Comparison of ENCODE assay signal across 12 cellular contexts in genomic region chr21:37374026-37374425, GRCh38. TPM values are rescaled to one million over a fixed set of nuclear protein-coding genes. Genes with fewer than 3 reads are reported as not detected.
DNase-seq lines count a peak whose midpoint lies in the region; ATAC-seq and TF ChIP-seq lines count a peak whose summit lies in the region.
"Had no signal": no experiment of that assay in that cellular context is flagged by ENCODE, and none has a peak within 500 bp of the region (broad histone marks: within the 10 kb centered on the region; RNA-seq: fewer than 3 reads in every experiment).

No MANE protein-coding gene starts in this region.

- DNase-seq in activated CD4-positive, alpha-beta T cell treated with anti-CD3 and anti-CD28 coated beads, Interleukin-2, amount 10 ng/mL, durations not matched to agents 24 days and 14 days: no peak
- no peak for DNase-seq in activated CD4-positive, alpha-beta T cell treated with anti-CD3 and anti-CD28 coated beads, Interleukin-2, amount 10 ng/mL, durations not matched to agents 7 days and 5 days
- DNase-seq in fibroblast of mammary gland (ENCODE audit: low read depth) (peak; percentile 61), skeletal muscle cell (ENCODE audit: low read depth) (peak; percentile 46), left lung (no peak), NCI-H446 treated with DMSO at 0.1 percent for 48 hours (lab: John Stamatoyannopoulos, UW) (no peak), NCI-H2171 treated with DMSO at 0.1 percent for 48 hours (lab: John Stamatoyannopoulos, UW) (no peak)
- DNase-seq: NCI-H1436 treated with DMSO at 0.1 percent for 48 hours, RPMI8226, upper lobe of right lung had no signal

- H3K4me3 ChIP-seq in fibroblast of mammary gland (ENCODE audit: control insufficient read depth, low read depth, low read length) (no peak overlapping the region), skeletal muscle cell (ENCODE audit: low read depth, low read length) (no peak overlapping the region), left lung (no peak overlapping the region)
- H3K4me3 ChIP-seq: upper lobe of right lung had no signal

- no peaks in the 10 kb centered on the region for H3K36me3 ChIP-seq in left lung
- H3K36me3 ChIP-seq: upper lobe of right lung had no signal

- H3K27ac ChIP-seq in VCaP (peak overlapping the region; percentile 12; the same call in 1 of the 2 replicates), left lung (peak overlapping the region in 1 of 2 donors; percentile 63)
- H3K27ac ChIP-seq: HL-60, upper lobe of right lung had no signal

- no peak for ATAC-seq in left lung

- peaks cover 16 to 96% of the 10 kb centered on the region in 2 donors for H3K4me1 ChIP-seq in left lung

- CTCF ChIA-PET in activated CD4-positive, alpha-beta T cell treated with anti-CD3 and anti-CD28 coated beads, Interleukin-2, amount 10 ng/mL, durations not matched to agents 7 days and 5 days (lab: Charles Lee): interaction anchor here (0.9 to 1.6 kb wide), 5 partner anchors 10 to 130 kb away, joined by 3 to 6 read pairs (median 3); no protein-coding TSS in a partner anchor

- POLR2A ChIA-PET in activated CD4-positive, alpha-beta T cell treated with anti-CD3 and anti-CD28 coated beads, Interleukin-2, amount 10 ng/mL, durations not matched to agents 7 days and 5 days (lab: Charles Lee): no interaction called here

- H3K4me3 Mint-ChIP-seq in activated CD4-positive, alpha-beta T cell treated with anti-CD3 and anti-CD28 coated beads, Interleukin-2, amount 10 ng/mL, durations not matched to agents 24 days and 14 days: peak overlapping the region; percentile 43
- no peak overlapping the region for H3K4me3 Mint-ChIP-seq in activated CD4-positive, alpha-beta T cell treated with anti-CD3 and anti-CD28 coated beads, Interleukin-2, amount 10 ng/mL, durations not matched to agents 7 days and 5 days

- H3K9me3 Mint-ChIP-seq in activated CD4-positive, alpha-beta T cell treated with anti-CD3 and anti-CD28 coated beads, Interleukin-2, amount 10 ng/mL, durations not matched to agents 24 days and 14 days: no peaks in the 10 kb centered on the region
- H3K9me3 Mint-ChIP-seq in activated CD4-positive, alpha-beta T cell treated with anti-CD3 and anti-CD28 coated beads, Interleukin-2, amount 10 ng/mL, durations not matched to agents 7 days and 5 days: no peaks in the 10 kb centered on the region

- H3K27me3 Mint-ChIP-seq in activated CD4-positive, alpha-beta T cell treated with anti-CD3 and anti-CD28 coated beads, Interleukin-2, amount 10 ng/mL, durations not matched to agents 24 days and 14 days: no peaks in the 10 kb centered on the region
- H3K27me3 Mint-ChIP-seq in activated CD4-positive, alpha-beta T cell treated with anti-CD3 and anti-CD28 coated beads, Interleukin-2, amount 10 ng/mL, durations not matched to agents 7 days and 5 days: no peaks in the 10 kb centered on the region

- TF ChIP-seq CTCF in VCaP (conservative IDR thresholded peaks at IDR 0.05) (no peak), fibroblast of mammary gland (conservative IDR thresholded peaks at IDR 0.05; ENCODE audit: control insufficient read depth, insufficient read depth, low read depth, low read length) (no peak), left lung (IDR thresholded peaks at IDR 0.05) (no peak)

- intact Hi-C loops in activated CD4-positive, alpha-beta T cell treated with anti-CD3 and anti-CD28 coated beads, Interleukin-2, amount 10 ng/mL, durations not matched to agents 24 days and 14 days (cut with micrococcal nuclease): no loop called here
- intact Hi-C loops in left lung (cut with DNase I): no loop called here

- no peaks in the 10 kb centered on the region for H3K9me3 ChIP-seq in left lung
- H3K9me3 ChIP-seq: upper lobe of right lung had no signal

- H3K36me3 Mint-ChIP-seq in activated CD4-positive, alpha-beta T cell treated with anti-CD3 and anti-CD28 coated beads, Interleukin-2, amount 10 ng/mL, durations not matched to agents 24 days and 14 days (ENCODE audit: low read depth): peaks cover 12% of the 10 kb centered on the region
- peaks cover 30% of the 10 kb centered on the region for H3K36me3 Mint-ChIP-seq in activated CD4-positive, alpha-beta T cell treated with anti-CD3 and anti-CD28 coated beads, Interleukin-2, amount 10 ng/mL, durations not matched to agents 7 days and 5 days (ENCODE audit: low read depth)

- H3K4me1 Mint-ChIP-seq in activated CD4-positive, alpha-beta T cell treated with anti-CD3 and anti-CD28 coated beads, Interleukin-2, amount 10 ng/mL, durations not matched to agents 24 days and 14 days: peaks cover 71% of the 10 kb centered on the region
- peaks cover 87% of the 10 kb centered on the region for H3K4me1 Mint-ChIP-seq in activated CD4-positive, alpha-beta T cell treated with anti-CD3 and anti-CD28 coated beads, Interleukin-2, amount 10 ng/mL, durations not matched to agents 7 days and 5 days

- H3K27ac Mint-ChIP-seq in activated CD4-positive, alpha-beta T cell treated with anti-CD3 and anti-CD28 coated beads, Interleukin-2, amount 10 ng/mL, durations not matched to agents 24 days and 14 days: no peak overlapping the region
- no peak overlapping the region for H3K27ac Mint-ChIP-seq in activated CD4-positive, alpha-beta T cell treated with anti-CD3 and anti-CD28 coated beads, Interleukin-2, amount 10 ng/mL, durations not matched to agents 7 days and 5 days

- no peaks in the 10 kb centered on the region for H3K27me3 ChIP-seq in left lung
- H3K27me3 ChIP-seq: upper lobe of right lung had no signal

RNA-seq across cellular contexts. Expression of gene DYRK1A, which starts 7.5 kb away (rescaled TPM):
- total RNA-seq in activated CD4-positive, alpha-beta T cell treated with anti-CD3 and anti-CD28 coated beads, Interleukin-2, amount 10 ng/mL, durations not matched to agents 24 days and 14 days: 60.9 and 64.9 TPM in 2 replicates
- 100 to 1,000 TPM in 1 of 2 experiments, 10 to 100 TPM in 1; 85.6 to 108 TPM for total RNA-seq in activated CD4-positive, alpha-beta T cell treated with anti-CD3 and anti-CD28 coated beads, Interleukin-2, amount 10 ng/mL, durations not matched to agents 7 days and 5 days
- 10 to 100 TPM; 57.0 to 61.9 TPM for total RNA-seq in left lung

Comparison
In these comparisons a context has a peak if more than half of its experiments do, and no peak if none do; other contexts are left out.
1. DNase-seq: peak in fibroblast of mammary gland (single experiment) and skeletal muscle cell (single experiment); none in activated CD4-positive, alpha-beta T cell treated with anti-CD3 and anti-CD28 coated beads, Interleukin-2, amount 10 ng/mL, durations not matched to agents 24 days and 14 days (single experiment), activated CD4-positive, alpha-beta T cell treated with anti-CD3 and anti-CD28 coated beads, Interleukin-2, amount 10 ng/mL, durations not matched to agents 7 days and 5 days (single experiment), left lung (0 of 2), NCI-H446 treated with DMSO at 0.1 percent for 48 hours (single experiment) and NCI-H2171 treated with DMSO at 0.1 percent for 48 hours (single experiment).